9 cellular contexts compared by ENCODE assay signal in the genomic region with DNA sequence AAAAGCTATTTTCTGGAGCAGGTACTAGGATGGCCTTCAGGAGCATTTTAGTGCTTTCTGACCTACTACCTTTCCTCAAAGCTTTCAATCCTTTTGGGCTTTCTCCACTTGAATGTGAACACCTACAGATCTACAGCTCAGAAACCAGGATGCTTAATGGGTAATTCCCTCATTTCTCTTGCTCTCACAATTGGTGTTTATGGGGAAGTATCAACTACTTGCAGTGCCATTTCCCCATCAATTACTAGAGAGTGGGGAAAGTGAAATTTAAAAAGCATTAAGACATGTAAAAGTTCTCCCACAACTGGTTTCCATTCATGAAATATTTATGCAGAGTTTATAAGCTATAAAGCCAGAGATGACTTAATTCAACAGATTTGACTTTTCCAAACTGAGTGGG. TPM values are rescaled to one million over a fixed set of nuclear protein-coding genes. Genes with fewer than 3 reads are reported as not detected.
DNase-seq lines count a peak whose midpoint lies in the region; ATAC-seq and TF ChIP-seq lines count a peak whose summit lies in the region.
"Had no signal": no experiment of that assay in that cellular context is flagged by ENCODE, and none has a peak within 500 bp of the region (broad histone marks: within the 10 kb centered on the region; RNA-seq: fewer than 3 reads in every experiment).

No MANE protein-coding gene starts in this region.

- H3K9ac ChIP-seq in skeletal muscle tissue (ENCODE audit: low read depth in 1 of 3, low read length in 3 of 3), result peak overlapping the region in 2 of 3 donors; percentile 95 to 97

- DNase-seq in SIG-M5 treated with dmso at 0.1 percent for 504 hours (lab: John Stamatoyannopoulos, UW; ENCODE audit: unreplicated experiment), result peak; percentile 35
- no peak for DNase-seq in SIG-M5 (lab: John Stamatoyannopoulos, UW)
- DNase-seq in SJSA1 (ENCODE audit: low read depth in 1 of 2, low spot score in 2 of 2), result no peak
- no peak for DNase-seq in fibroblast of pulmonary artery (ENCODE audit: low read depth)
- DNase-seq in effector CD4-positive, alpha-beta T cell, result no peak
- no peak for DNase-seq in stimulated activated CD4-positive, alpha-beta T cell treated with anti-CD3 and anti-CD28 coated beads, Interleukin-4, amount 100 ng/mL, for 1 hour
- DNase-seq: Peyer's patch had no signal

- no peak for TF ChIP-seq CTCF in fibroblast of pulmonary artery (IDR thresholded peaks at IDR 0.05; ENCODE audit: low read length, missing control alignments)

- H3K4me1 ChIP-seq in SJSA1 (replicated peaks), result peaks cover 12% of the 10 kb centered on the region
- H3K4me1 ChIP-seq in skeletal muscle tissue (ENCODE audit: control insufficient read depth in 3 of 3, insufficient read depth in 3 of 3, low read length in 3 of 3), result peaks cover 14 to 22% (median 19%) of the 10 kb centered on the region in 3 donors

- H3K27ac ChIP-seq in SJSA1 (no peak overlapping the region), skeletal muscle tissue (ENCODE audit: low read depth, low read length) (no peak overlapping the region)

- H3K9me3 ChIP-seq in SJSA1 (replicated peaks), result 0 out of 2 replicates have a peak, but pooled peaks cover 7% of the 10 kb centered on the region
- no peaks in the 10 kb centered on the region for H3K9me3 ChIP-seq in skeletal muscle tissue (ENCODE audit: control insufficient read depth in 3 of 3, low read length in 3 of 3)
- H3K9me3 ChIP-seq: Peyer's patch had no signal

- H3K4me3 ChIP-seq in SJSA1 (peak overlapping the region; percentile 98), fibroblast of pulmonary artery (replicated peaks; ENCODE audit: low read depth, low read length) (peak overlapping the region; percentile 85), skeletal muscle tissue (ENCODE audit: low read length in 3 of 3) (peak overlapping the region in 2 of 3 donors; percentile 73 to 92)

- peaks cover 50% of the 10 kb centered on the region for H3K36me3 ChIP-seq in SJSA1
- H3K36me3 ChIP-seq in skeletal muscle tissue (ENCODE audit: control insufficient read depth in 3 of 3, insufficient read depth in 3 of 3, low read length in 3 of 3), result no peaks in the 10 kb centered on the region
- H3K36me3 ChIP-seq: Peyer's patch had no signal

- no peak for ATAC-seq in HG02798 (IDR thresholded peaks at IDR 0.05; ENCODE audit: poor library complexity, unreplicated experiment)

- H3K27me3 ChIP-seq in SJSA1 (replicated peaks) (no peaks in the 10 kb centered on the region), skeletal muscle tissue (ENCODE audit: control insufficient read depth in 3 of 3, insufficient read depth in 3 of 3, low read length in 3 of 3) (no peaks in the 10 kb centered on the region)
- H3K27me3 ChIP-seq: Peyer's patch had no signal

RNA-seq across cellular contexts. Expression of gene YY1, which starts 2.1 kb away (rescaled TPM):
- total RNA-seq in SJSA1 (2014; rRNA removed; shearing (Covaris generic)), result 41.1 and 49.0 TPM in 2 replicates
- 39.7 TPM for total RNA-seq in skeletal muscle tissue
